24 cellular contexts compared by ENCODE assay signal in genomic region chr12:46521145-46521544, GRCh38.
DNase-seq lines count a peak whose midpoint lies in the region; ATAC-seq and TF ChIP-seq lines count a peak whose summit lies in the region.
"Had no signal": no experiment of that assay in that cellular context is flagged by ENCODE, and none has a peak within 500 bp of the region (broad histone marks: within the 10 kb centered on the region; RNA-seq: fewer than 3 reads in every experiment).

No MANE protein-coding gene starts in this region.

- TF ChIP-seq CTCF in HFFc6 (IDR thresholded peaks at IDR 0.05): no peak
- TF ChIP-seq CTCF in Panc1 (IDR thresholded peaks at IDR 0.05): no peak
- TF ChIP-seq CTCF in nephron (IDR thresholded peaks at IDR 0.05; ENCODE audit: unreplicated experiment in 3 of 3): no peak

- no peak overlapping the region for H3K27ac Mint-ChIP-seq in HFFc6
- peak overlapping the region; percentile 85 to 99 (median 89) for H3K27ac Mint-ChIP-seq in nephron
- H3K27ac Mint-ChIP-seq: B cell, GM23338 had no signal

- peaks cover 7% of the 10 kb centered on the region for H3K4me1 ChIP-seq in Panc1 (ENCODE audit: control insufficient read depth, insufficient read depth, low read length)

- intact Hi-C loops in Panc1 (cut with micrococcal nuclease; ENCODE audit: unreplicated experiment): no loop called here

- H3K36me3 ChIP-seq in Panc1 (ENCODE audit: control insufficient read depth, insufficient read depth, low read length): no peaks in the 10 kb centered on the region

- peaks cover 7% of the 10 kb centered on the region; the same call in 1 of the 2 replicates for H3K9me3 ChIP-seq in Panc1 (ENCODE audit: control insufficient read depth, insufficient read depth, low read depth, low read length)

- CTCF ChIA-PET in Panc1 (lab: Charles Lee): no interaction called here

- 0 out of 2 replicates have a peak overlapping the region, but pooled peaks have one; percentile 29 for H3K4me3 Mint-ChIP-seq in HFFc6
- H3K4me3 Mint-ChIP-seq in nephron: no peak overlapping the region
- H3K4me3 Mint-ChIP-seq: B cell, GM23338 had no signal

- H3K27me3 Mint-ChIP-seq in HFFc6 (ENCODE audit: insufficient read depth) (no peaks in the 10 kb centered on the region; the same call in 1 of the 2 replicates), nephron (ENCODE audit: low read depth) (no peaks in the 10 kb centered on the region)
- H3K27me3 Mint-ChIP-seq: B cell had no signal

- no TSS peak for BruUV-seq in Panc1 (replicated peaks; lab: Mats Ljungman, UMichigan)

- ATAC-seq in Panc1: no peak
- ATAC-seq in HG03196 (IDR thresholded peaks at IDR 0.05; ENCODE audit: unreplicated experiment): no peak
- ATAC-seq in GM19351 (IDR thresholded peaks at IDR 0.05; ENCODE audit: unreplicated experiment): no peak
- ATAC-seq: GM12878, GM23338 had no signal

- peak overlapping the region; percentile 44; the same call in 1 of the 2 replicates for H3K27ac ChIP-seq in Panc1 (ENCODE audit: low read length)
- H3K27ac ChIP-seq: 22Rv1, RWPE1 had no signal

- in situ Hi-C loops in Panc1 (cut with HindIII; ENCODE audit: low pct_unique_long_range_greater_than_20kb, low sequenced_read_pairs): no loop called here

- H3K4me3 ChIP-seq in Panc1 (ENCODE audit: low read depth in 2 of 2, low read length in 2 of 2): no peak overlapping the region
- H3K4me3 ChIP-seq: GM12878, GM23338 had no signal

- H3K4me1 Mint-ChIP-seq in HFFc6 (ENCODE audit: low read depth) (peaks cover 77% of the 10 kb centered on the region), nephron (peaks cover 62% of the 10 kb centered on the region)

- POLR2A ChIA-PET in Panc1 (lab: Charles Lee): no interaction called here

- no peaks in the 10 kb centered on the region for H3K27me3 ChIP-seq in Panc1 (ENCODE audit: control insufficient read depth, insufficient read depth, low read length)

- H3K36me3 Mint-ChIP-seq in HFFc6 (ENCODE audit: low read depth) (peaks cover 57% of the 10 kb centered on the region), nephron (ENCODE audit: low read depth) (no peaks in the 10 kb centered on the region)

- DNase-seq in DMS 273 (lab: John Stamatoyannopoulos, UW; ENCODE audit: unreplicated experiment): peak; percentile 41
- no peak for DNase-seq in DMS 273 treated with DMSO at 0.1 percent for 48 hours (lab: John Stamatoyannopoulos, UW)
- no peak for DNase-seq in HFFc6
- DNase-seq in Panc1 (ENCODE audit: low read depth, low spot score): no peak
- no peak for DNase-seq in COLO829 (ENCODE audit: low spot score)
- DNase-seq: COR-L47, EL, HCEC 1CT, Kasumi-1, MM.1S, NCI-H1092, NCI-H1436 treated with DMSO at 0.1 percent for 48 hours, NCI-H2029, NCI-H446 treated with DMSO at 0.1 percent for 48 hours, NCI-H748 treated with DMSO at 0.1 percent for 48 hours, SIG-M5 had no signal

- H3K9me3 Mint-ChIP-seq in HFFc6: peaks cover 5% of the 10 kb centered on the region; the same call in 1 of the 2 replicates
- no peaks in the 10 kb centered on the region for H3K9me3 Mint-ChIP-seq in nephron
- H3K9me3 Mint-ChIP-seq: GM23338 had no signal
